1 cellular context compared by ENCODE assay signal in genomic region chr18:57051586-57052044, GRCh38.
TF ChIP-seq lines count a peak whose summit lies in the region.

No MANE protein-coding gene starts in this region.

TF ChIP-seq in K562, 482 proteins besides CTCF, POLR2A, EP300 and RAD21 (continued from another document and continues in another):
- no peak for TF ChIP-seq ZNF592 (IDR thresholded peaks at IDR 0.05)
- no peak for TF ChIP-seq ZNF224 (CRISPR knock-in tag; IDR thresholded peaks at IDR 0.05)
- no peak for TF ChIP-seq IRF9 (tag; IDR thresholded peaks at IDR 0.05)
- no peak for TF ChIP-seq ZNF830 (CRISPR knock-in tag; IDR thresholded peaks at IDR 0.05)
- no peak for TF ChIP-seq SMARCB1 (IDR thresholded peaks at IDR 0.05; ENCODE audit: insufficient read length, low read depth)
- TF ChIP-seq MTA2 (IDR thresholded peaks at IDR 0.05; ENCODE audit: low read depth) = peak; percentile 78
- TF ChIP-seq ZSCAN29 (IDR thresholded peaks at IDR 0.05) = no peak
- TF ChIP-seq RUNX1 (IDR thresholded peaks at IDR 0.05; ENCODE audit: low read depth) = no peak
- no peak for TF ChIP-seq BCL6 (CRISPR knock-in tag; IDR thresholded peaks at IDR 0.05)
- TF ChIP-seq ATF3 (IDR thresholded peaks at IDR 0.05) = no peak
- TF ChIP-seq ATF3 (CRISPR knock-in tag; conservative IDR thresholded peaks at IDR 0.05) = no peak
- TF ChIP-seq ZBTB9 (CRISPR knock-in tag; IDR thresholded peaks at IDR 0.05) = peak; percentile 63; the same call in 1 of the 2 replicates
- no peak for TF ChIP-seq ZFP1 (CRISPR knock-in tag; IDR thresholded peaks at IDR 0.05)
- no peak for TF ChIP-seq KDM5B (IDR thresholded peaks at IDR 0.05; ENCODE audit: insufficient replicate concordance, low read depth, low read length)
- TF ChIP-seq ZNF561 (CRISPR knock-in tag; conservative IDR thresholded peaks at IDR 0.05) = no peak
- no peak for TF ChIP-seq ZNF75A (CRISPR knock-in tag; IDR thresholded peaks at IDR 0.05)
- peak; percentile 80 for TF ChIP-seq SOX6 (IDR thresholded peaks at IDR 0.05)
- TF ChIP-seq TBP (optimal IDR thresholded peaks at IDR 0.05; ENCODE audit: low read depth, low read length) = no peak
- TF ChIP-seq ZNF644 (tag; IDR thresholded peaks at IDR 0.05; ENCODE audit: low read depth) = no peak
- TF ChIP-seq KLF1 (tag; IDR thresholded peaks at IDR 0.05) = no peak; the same call in 1 of the 2 replicates
- no peak for TF ChIP-seq UBTF (IDR thresholded peaks at IDR 0.05; ENCODE audit: borderline replicate concordance in 1 of 2, low read depth in 2 of 2, low read length in 2 of 2)
- no peak for TF ChIP-seq ELK3 (CRISPR knock-in tag; IDR thresholded peaks at IDR 0.05)
- peak; percentile 94 for TF ChIP-seq ARID1B (IDR thresholded peaks at IDR 0.05)
- no peak for TF ChIP-seq ATF1 (CRISPR knock-in tag; IDR thresholded peaks at IDR 0.05)
- no peak for TF ChIP-seq ATF1 (tag; IDR thresholded peaks at IDR 0.05)
- TF ChIP-seq CREB3 (tag; conservative IDR thresholded peaks at IDR 0.05; ENCODE audit: low read depth) = no peak
- 0 out of 4 replicates have a peak, but pooled peaks of 1 of the 2 experiments have one; percentile 42 for TF ChIP-seq MAZ (CRISPR knock-in tag; conservative IDR thresholded peaks at IDR 0.05 in 1 of 2, IDR thresholded peaks at IDR 0.05 in 1 of 2)
- TF ChIP-seq FOXA3 (CRISPR knock-in tag; conservative IDR thresholded peaks at IDR 0.05 in 1 of 2, IDR thresholded peaks at IDR 0.05 in 1 of 2) = no peak
- TF ChIP-seq USF2 (CRISPR knock-in tag; IDR thresholded peaks at IDR 0.05) = no peak
- no peak for TF ChIP-seq PTBP1 (IDR thresholded peaks at IDR 0.05; ENCODE audit: low read depth, low read length)
- no peak for TF ChIP-seq ZNF274 (IDR thresholded peaks at IDR 0.05; ENCODE audit: borderline replicate concordance, low read depth, low read length)
- no peak for TF ChIP-seq CGGBP1 (CRISPR knock-in tag; IDR thresholded peaks at IDR 0.05)
- no peak for TF ChIP-seq ZNF174 (CRISPR knock-in tag; IDR thresholded peaks at IDR 0.05)
- no peak for TF ChIP-seq RBM15 (IDR thresholded peaks at IDR 0.05; ENCODE audit: insufficient read depth, low read length)
- no peak for TF ChIP-seq SLC30A9 (CRISPR knock-in tag; IDR thresholded peaks at IDR 0.05)
- TF ChIP-seq JUND (IDR thresholded peaks at IDR 0.05; ENCODE audit: borderline replicate concordance, low read depth, low read length) = peak; percentile 24; the same call in 1 of the 2 replicates
- TF ChIP-seq JUND (tag; IDR thresholded peaks at IDR 0.05; ENCODE audit: borderline replicate concordance, low read depth, low read length) = no peak
- TF ChIP-seq E2F6 (IDR thresholded peaks at IDR 0.05; ENCODE audit: borderline replicate concordance in 1 of 2, extremely low read depth in 1 of 2, insufficient read depth in 1 of 2, insufficient read length in 1 of 2, low read depth in 1 of 2, low read length in 1 of 2, poor library complexity in 1 of 2, severe bottlenecking in 1 of 2) = no peak
- TF ChIP-seq CBFA2T2 (conservative IDR thresholded peaks at IDR 0.05) = peak; percentile 88
- no peak for TF ChIP-seq AFF1 (IDR thresholded peaks at IDR 0.05; ENCODE audit: low read depth in 1 of 2, partially characterized antibody in 2 of 2)
- peak; percentile 85 for TF ChIP-seq PKNOX1 (IDR thresholded peaks at IDR 0.05)
- no peak for TF ChIP-seq XRCC3 (IDR thresholded peaks at IDR 0.05)
- no peak for TF ChIP-seq MAFK (IDR thresholded peaks at IDR 0.05; ENCODE audit: low read length)
- TF ChIP-seq CREM (IDR thresholded peaks at IDR 0.05; ENCODE audit: low read depth) = no peak
- TF ChIP-seq ETV1 (tag; conservative IDR thresholded peaks at IDR 0.05; ENCODE audit: low read depth) = no peak
- TF ChIP-seq LARP7 (IDR thresholded peaks at IDR 0.05) = no peak
- TF ChIP-seq STAG1 (CRISPR knock-in tag; IDR thresholded peaks at IDR 0.05; ENCODE audit: borderline replicate concordance) = no peak
- TF ChIP-seq SMAD3 (CRISPR knock-in tag; conservative IDR thresholded peaks at IDR 0.05) = no peak
